In the genomic region with DNA sequence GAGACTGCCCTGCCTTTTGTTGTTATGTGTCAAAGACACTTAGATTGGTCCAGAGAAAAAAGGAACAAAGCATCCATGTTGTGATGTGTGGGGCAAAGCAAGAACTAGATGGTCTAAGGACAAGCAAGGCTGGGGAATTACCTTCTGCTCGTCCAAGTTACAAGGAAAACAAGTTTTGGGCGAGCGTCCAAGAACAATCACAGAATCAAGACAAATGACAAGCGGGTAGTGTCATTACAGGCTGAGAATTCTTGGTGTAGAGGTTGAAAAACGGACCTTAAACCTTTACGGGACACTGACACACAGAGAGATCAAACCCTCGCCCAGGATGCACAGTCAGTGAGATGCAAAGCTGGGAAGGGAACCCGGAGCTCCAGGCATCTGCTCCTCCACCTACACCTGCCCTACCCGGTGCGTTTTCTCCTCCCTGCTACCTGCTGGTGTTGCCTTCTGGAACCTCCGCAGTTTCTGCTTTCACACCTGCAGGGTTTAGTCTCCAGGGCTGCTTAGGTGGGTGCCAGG, we compare ENCODE assay signal across 8 cellular contexts. TPM values are rescaled to one million over a fixed set of nuclear protein-coding genes. Genes with fewer than 3 reads are reported as not detected.
DNase-seq lines count a peak whose midpoint lies in the region; ATAC-seq and TF ChIP-seq lines count a peak whose summit lies in the region.

No MANE protein-coding gene starts in this region.

- DNase-seq in NCI-H1092 treated with DMSO at 0.1 percent for 48 hours (lab: John Stamatoyannopoulos, UW) = peak; percentile 51
- no peak for DNase-seq in NCI-H1092 (lab: John Stamatoyannopoulos, UW)
- no peak for DNase-seq in astrocyte of the spinal cord (ENCODE audit: low read depth, low spot score)
- DNase-seq in medulla oblongata (ENCODE audit: extremely low spot score) = peak; percentile 17
- peak; percentile 54 for DNase-seq in ureter (ENCODE audit: low spot score)

- ATAC-seq in HG03460 (IDR thresholded peaks at IDR 0.05; ENCODE audit: unreplicated experiment) (peak; percentile 3), HG03571 (IDR thresholded peaks at IDR 0.05; ENCODE audit: unreplicated experiment) (no peak), GM18907 (IDR thresholded peaks at IDR 0.05; ENCODE audit: unreplicated experiment) (no peak)

- no peak for TF ChIP-seq CTCF in astrocyte of the spinal cord (IDR thresholded peaks at IDR 0.05; ENCODE audit: low read depth, low read length)

- in situ Hi-C loops in astrocyte of the spinal cord (cut with HindIII; ENCODE audit: low sequenced_read_pairs) = no loop called here

- peak overlapping the region; percentile 63 for H3K4me3 ChIP-seq in astrocyte of the spinal cord (ENCODE audit: low read depth, low read length)

RNA-seq across cellular contexts. Expression of a gene that starts 0.5 kb away (rescaled TPM):
- total RNA-seq in ureter = 8.1 TPM

RNA-seq across cellular contexts. Expression of a gene that starts 10.9 kb away (rescaled TPM):
- 8.0 TPM for total RNA-seq in ureter

RNA-seq across cellular contexts. Expression of a gene that starts 16.0 kb away (rescaled TPM):
- total RNA-seq in ureter = 14.7 TPM

RNA-seq across cellular contexts. Expression of a gene that starts 25.3 kb away (rescaled TPM):
- total RNA-seq in ureter = 18.0 TPM

RNA-seq across cellular contexts. Expression of a gene that starts 42.4 kb away (rescaled TPM):
- 11.5 TPM for total RNA-seq in ureter

Comparison
In these comparisons a context has a peak if more than half of its experiments do, and no peak if none do; other contexts are left out.
1. DNase-seq: peak in NCI-H1092 treated with DMSO at 0.1 percent for 48 hours (single experiment), medulla oblongata (single experiment) and ureter (single experiment); none in NCI-H1092 (single experiment) and astrocyte of the spinal cord (single experiment).